Comparison of ENCODE assay signal across 23 cellular contexts in genomic region chr4:40586034-40586433, GRCh38. TPM values are rescaled to one million over a fixed set of nuclear protein-coding genes. Genes with fewer than 3 reads are reported as not detected.
DNase-seq lines count a peak whose midpoint lies in the region; ATAC-seq and TF ChIP-seq lines count a peak whose summit lies in the region.
"Had no signal": no experiment of that assay in that cellular context is flagged by ENCODE, and none has a peak within 500 bp of the region (broad histone marks: within the 10 kb centered on the region; RNA-seq: fewer than 3 reads in every experiment).

No MANE protein-coding gene starts in this region.

- intact Hi-C loops in esophagus squamous epithelium (cut with DNase I) (no loop called here), spleen (cut with DNase I; ENCODE audit: low total_unique reads) (no loop called here)

- TF ChIP-seq EP300 in gastroesophageal sphincter (IDR thresholded peaks at IDR 0.05): no peak

- DNase-seq in M059J (ENCODE audit: low read depth) (peak; percentile 28), SKM-1 treated with dmso at 0.1 percent for 144 hours (lab: John Stamatoyannopoulos, UW; ENCODE audit: unreplicated experiment) (peak; percentile 78), esophagus squamous epithelium (lab: John Stamatoyannopoulos, UW) (no peak), spleen (no peak), NCI-H1694 treated with DMSO at 0.1 percent for 48 hours (lab: John Stamatoyannopoulos, UW) (no peak), NAMALWA (ENCODE audit: low spot score) (no peak)
- DNase-seq: activated CD4-positive, alpha-beta T cell treated with anti-CD3 and anti-CD28 coated beads for 48 hours; activated naive CD4-positive, alpha-beta T cell treated with anti-CD3 and anti-CD28 coated beads, Interleukin-2, amount 10 ng/mL, durations not matched to agents 7 days and 5 days; activated T-cell treated with anti-CD3 and anti-CD28 coated beads for 4 hours; DMS53; effector CD4-positive, alpha-beta T cell; left ventricle myocardium superior; MM.1S; pancreas; small intestine; T-helper 9 cell had no signal

- H3K27me3 ChIP-seq in esophagus squamous epithelium (no peaks in the 10 kb centered on the region), spleen (replicated peaks in 1 of 7) (no peaks in the 10 kb centered on the region), gastroesophageal sphincter (no peaks in the 10 kb centered on the region)
- H3K27me3 ChIP-seq: cardiac muscle cell, pancreas, tibial nerve had no signal

- H3K4me1 ChIP-seq in esophagus squamous epithelium (peaks cover 12 to 48% (median 17%) of the 10 kb centered on the region in 3 donors), spleen (peaks cover 4 to 62% (median 29%) of the 10 kb centered on the region in 6 donors), gastroesophageal sphincter (no peaks in the 10 kb centered on the region)

- peak overlapping the region; percentile 17 to 72 (median 63) for H3K27ac ChIP-seq in esophagus squamous epithelium
- peak overlapping the region in 7 of 8 donors; percentile 63 to 89 (median 82) for H3K27ac ChIP-seq in spleen
- H3K27ac ChIP-seq in gastroesophageal sphincter: no peak overlapping the region
- H3K27ac ChIP-seq: C4-2B, cardiac muscle cell, pancreas had no signal

- no peak for TF ChIP-seq POLR2A in esophagus squamous epithelium (IDR thresholded peaks at IDR 0.05)
- TF ChIP-seq POLR2A in spleen (IDR thresholded peaks at IDR 0.05): no peak
- no peak for TF ChIP-seq POLR2A in gastroesophageal sphincter (IDR thresholded peaks at IDR 0.05)

- H3K9me3 ChIP-seq in esophagus squamous epithelium (no peaks in the 10 kb centered on the region), spleen (no peaks in the 10 kb centered on the region), gastroesophageal sphincter (peaks cover 0 to 10% (median 0%) of the 10 kb centered on the region in 3 donors)
- H3K9me3 ChIP-seq: pancreas, tibial nerve had no signal

- H3K36me3 ChIP-seq in esophagus squamous epithelium (peaks cover 0 to 27% (median 0%) of the 10 kb centered on the region in 3 donors), spleen (peaks cover 0 to 28% (median 0%) of the 10 kb centered on the region in 6 donors), gastroesophageal sphincter (no peaks in the 10 kb centered on the region)
- H3K36me3 ChIP-seq: cardiac muscle cell, pancreas, tibial nerve had no signal

- WGBS in esophagus squamous epithelium, 2 donors: 49 to 61% methylated on average over 2 of the region's 2 CpGs
- WGBS in spleen, 5 donors: 53 to 85% (median 65%) methylated on average over 2 of the region's 2 CpGs
- WGBS in gastroesophageal sphincter (ENCODE audit: low coverage in 1 of 2), 2 donors: 75 to 89% methylated on average over 1 to 2 of the region's 2 CpGs

- no peak for ATAC-seq in gastroesophageal sphincter
- ATAC-seq in HG03520 (IDR thresholded peaks at IDR 0.05; ENCODE audit: unreplicated experiment): no peak
- ATAC-seq: HepG2 had no signal

- TF ChIP-seq CTCF in esophagus squamous epithelium (IDR thresholded peaks at IDR 0.05): no peak
- TF ChIP-seq CTCF in spleen (IDR thresholded peaks at IDR 0.05 in 8 of 11, conservative IDR thresholded peaks at IDR 0.05 in 3 of 11): peak in 1 of 11 experiments; percentile 8
- no peak for TF ChIP-seq CTCF in gastroesophageal sphincter (IDR thresholded peaks at IDR 0.05)

- H3K4me3 ChIP-seq in esophagus squamous epithelium (no peak overlapping the region), spleen (peak overlapping the region in 1 of 8 donors; percentile 22), gastroesophageal sphincter (no peak overlapping the region)
- H3K4me3 ChIP-seq: cardiac muscle cell, pancreas, tibial nerve had no signal

RNA-seq across cellular contexts. Expression of gene RBM47, which starts 43.6 kb away (rescaled TPM):
- 11.2 and 18.0 TPM in 2 replicates for total RNA-seq in M059J (2014; rRNA removed; shearing (Covaris generic))
- total RNA-seq in esophagus squamous epithelium: 100 to 1,000 TPM in 2 of 4 donors, 10 to 100 TPM in 2; 94.6 to 197 (median 125) TPM
- 100 to 1,000 TPM in 1 of 7 donors, 10 to 100 TPM in 6; 62.6 to 164 (median 91.6) TPM for total RNA-seq in spleen
- polyA plus RNA-seq in spleen: 10 to 100 TPM in 1 of 3 donors, 1 to 10 TPM in 2; 6.0 to 12.8 (median 7.4) TPM
- 10 to 100 TPM in 3 of 4 donors, 1 to 10 TPM in 1; 9.1 to 36.9 (median 26.4) TPM for total RNA-seq in gastroesophageal sphincter
- total RNA-seq: myocyte had no signal

Comparison
In these comparisons a context has a peak if more than half of its experiments do, and no peak if none do; other contexts are left out.
1. DNase-seq: peak in M059J (single experiment) and SKM-1 treated with dmso at 0.1 percent for 144 hours (single experiment); none in esophagus squamous epithelium (single experiment), spleen (single experiment), NCI-H1694 treated with DMSO at 0.1 percent for 48 hours (single experiment) and NAMALWA (single experiment).
2. H3K27ac ChIP-seq: peak in esophagus squamous epithelium (4 of 4) and spleen (7 of 8); none in gastroesophageal sphincter (0 of 4).